In the genomic region with DNA sequence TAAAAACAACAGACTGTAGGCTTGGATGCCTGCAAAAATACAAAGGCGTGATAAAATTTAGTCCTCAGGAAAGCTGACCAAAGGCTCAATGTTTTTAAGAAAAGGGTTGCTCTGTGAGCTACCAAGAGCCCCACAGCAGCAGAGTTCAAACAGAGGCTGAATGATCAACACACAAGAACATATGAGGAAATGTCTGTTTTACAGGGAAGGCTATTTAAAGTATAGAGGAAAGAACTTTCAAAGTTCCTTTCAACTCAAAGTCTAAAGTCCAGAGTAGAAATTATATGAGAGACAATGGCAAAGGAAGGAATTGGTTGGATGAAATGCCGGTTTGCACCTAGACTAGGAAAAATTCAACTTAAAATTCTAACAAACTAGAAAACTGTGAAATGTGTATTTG, we compare ENCODE assay signal across 21 cellular contexts. TPM values are rescaled to one million over a fixed set of nuclear protein-coding genes. Genes with fewer than 3 reads are reported as not detected.
DNase-seq lines count a peak whose midpoint lies in the region; ATAC-seq and TF ChIP-seq lines count a peak whose summit lies in the region.
"Had no signal": no experiment of that assay in that cellular context is flagged by ENCODE, and none has a peak within 500 bp of the region (broad histone marks: within the 10 kb centered on the region; RNA-seq: fewer than 3 reads in every experiment).

No MANE protein-coding gene starts in this region.

- H3K9me3 ChIP-seq in DOHH2 (ENCODE audit: control insufficient read depth, insufficient read depth, low read length) (no peaks in the 10 kb centered on the region), SU-DHL-6 (ENCODE audit: insufficient read depth, low read length) (no peaks in the 10 kb centered on the region), mucosa of rectum (ENCODE audit: control insufficient read depth in 2 of 2, low read length in 2 of 2) (no peaks in the 10 kb centered on the region), BE2C (no peaks in the 10 kb centered on the region)
- H3K9me3 ChIP-seq: body of pancreas, vagina had no signal

- H3K4me3 ChIP-seq in DOHH2 (ENCODE audit: low read length) (peak overlapping the region; percentile 43; the same call in 1 of the 2 replicates), SU-DHL-6 (ENCODE audit: insufficient read depth, low read length, poor library complexity, severe bottlenecking) (no peak overlapping the region), mucosa of rectum (ENCODE audit: low read length in 2 of 2) (peak overlapping the region; percentile 35 to 56), BE2C (ENCODE audit: low read depth, low read length) (no peak overlapping the region), brain microvascular endothelial cell (ENCODE audit: low read depth, low read length) (no peak overlapping the region)
- H3K4me3 ChIP-seq: body of pancreas, vagina had no signal

- H3F3A ChIP-seq in DOHH2 (ENCODE audit: control insufficient read depth, insufficient read depth) = peaks cover 11% of the 10 kb centered on the region
- peaks cover 68% of the 10 kb centered on the region for H3F3A ChIP-seq in SU-DHL-6 (ENCODE audit: insufficient read depth)

- H3K4me1 ChIP-seq in DOHH2 (ENCODE audit: control insufficient read depth, low read length) (peaks cover 94% of the 10 kb centered on the region), mucosa of rectum (ENCODE audit: control insufficient read depth in 2 of 2, insufficient read depth in 2 of 2, low read length in 2 of 2) (peaks cover 12 to 36% of the 10 kb centered on the region in 2 donors), BE2C (no peaks in the 10 kb centered on the region)

- H4K20me1 ChIP-seq in DOHH2 (ENCODE audit: control insufficient read depth, insufficient read depth, low read depth, low read length) = peaks cover 12% of the 10 kb centered on the region
- peaks cover 10% of the 10 kb centered on the region; the same call in 1 of the 2 replicates for H4K20me1 ChIP-seq in SU-DHL-6 (ENCODE audit: low read depth, low read length)

- H3K9me2 ChIP-seq in DOHH2 (replicated peaks; ENCODE audit: control insufficient read depth, low read length) (no peaks in the 10 kb centered on the region), SU-DHL-6 (replicated peaks; ENCODE audit: insufficient read depth, low read length) (no peaks in the 10 kb centered on the region)

- in situ Hi-C loops in brain microvascular endothelial cell (cut with HindIII; ENCODE audit: low pct_ligation_motif_present, low sequenced_read_pairs) = no loop called here

- ATAC-seq in omental fat pad (ENCODE audit: low FRiP score) = no peak
- ATAC-seq: body of pancreas; naive thymus-derived CD8-positive, alpha-beta T cell had no signal

- DNase-seq in BE2C (no peak), T-helper 1 cell (no peak), brain microvascular endothelial cell (no peak), omental fat pad (ENCODE audit: low spot score) (no peak)
- DNase-seq: activated CD4-positive, alpha-beta T cell treated with anti-CD3 and anti-CD28 coated beads, Interleukin-2, amount 50 U/mL, for 4 hours; activated CD8-positive, alpha-beta memory T cell treated with anti-CD3 and anti-CD28 coated beads, Interleukin-2, amount 50 U/mL, for 48 hours; body of pancreas; CD4-positive, CD25-positive, alpha-beta regulatory T cell; cortex of kidney; DMS153; GF-D8; KBM-7; mesenchymal stem cell; naive thymus-derived CD8-positive, alpha-beta T cell; NCI-H1092 treated with DMSO at 0.1 percent for 48 hours; NCI-H2081 had no signal

- peaks cover 53% of the 10 kb centered on the region for H3K36me3 ChIP-seq in DOHH2 (ENCODE audit: control insufficient read depth, low read length)
- peaks cover 7% of the 10 kb centered on the region for H3K36me3 ChIP-seq in SU-DHL-6 (ENCODE audit: low read length)
- no peaks in the 10 kb centered on the region for H3K36me3 ChIP-seq in mucosa of rectum (ENCODE audit: control insufficient read depth in 2 of 2, insufficient read depth in 2 of 2, low read length in 2 of 2)
- no peaks in the 10 kb centered on the region for H3K36me3 ChIP-seq in BE2C
- no peaks in the 10 kb centered on the region for H3K36me3 ChIP-seq in brain microvascular endothelial cell (replicated peaks)
- H3K36me3 ChIP-seq: vagina had no signal

- H3K4me2 ChIP-seq in DOHH2 (ENCODE audit: low read length) (peak overlapping the region; percentile 56), SU-DHL-6 (ENCODE audit: low read depth, low read length, poor library complexity, severe bottlenecking) (peak overlapping the region; percentile 44)

- no peak overlapping the region for H2AFZ ChIP-seq in SU-DHL-6 (ENCODE audit: low read depth, low read length, severe bottlenecking)

- H3K79me2 ChIP-seq in DOHH2 (ENCODE audit: control insufficient read depth, low read length) = peaks cover 100% of the 10 kb centered on the region
- peaks cover 99% of the 10 kb centered on the region for H3K79me2 ChIP-seq in SU-DHL-6 (ENCODE audit: insufficient read depth, low read length)

- H3K27ac ChIP-seq in 22Rv1 (peak overlapping the region; percentile 25; the same call in 1 of the 2 replicates), DOHH2 (ENCODE audit: low read depth, low read length) (peak overlapping the region; percentile 24), SU-DHL-6 (ENCODE audit: low read depth, low read length) (peak overlapping the region; percentile 90), mucosa of rectum (ENCODE audit: low read depth in 2 of 2, low read length in 2 of 2) (peak overlapping the region; percentile 90 to 94), brain microvascular endothelial cell (no peak overlapping the region)
- H3K27ac ChIP-seq: vagina had no signal

- peak overlapping the region; percentile 20 for H3K9ac ChIP-seq in SU-DHL-6 (ENCODE audit: low read length)
- H3K9ac ChIP-seq in mucosa of rectum (ENCODE audit: low read depth in 1 of 2, low read length in 2 of 2) = peak overlapping the region; percentile 35 to 70

- H3K27me3 ChIP-seq in DOHH2 (ENCODE audit: control insufficient read depth, low read length) (no peaks in the 10 kb centered on the region), SU-DHL-6 (ENCODE audit: low read length) (no peaks in the 10 kb centered on the region), mucosa of rectum (ENCODE audit: control insufficient read depth in 2 of 2, insufficient read depth in 2 of 2, low read length in 2 of 2) (no peaks in the 10 kb centered on the region), BE2C (no peaks in the 10 kb centered on the region), brain microvascular endothelial cell (replicated peaks) (no peaks in the 10 kb centered on the region)
- H3K27me3 ChIP-seq: body of pancreas, vagina had no signal

- no peak for TF ChIP-seq CTCF in 22Rv1 (IDR thresholded peaks at IDR 0.05)
- no peak for TF ChIP-seq CTCF in DOHH2 (IDR thresholded peaks at IDR 0.05; ENCODE audit: low read depth, low read length, poor library complexity, severe bottlenecking)
- no peak for TF ChIP-seq CTCF in SU-DHL-6 (IDR thresholded peaks at IDR 0.05; ENCODE audit: insufficient read depth, low read length, poor library complexity, severe bottlenecking)
- TF ChIP-seq CTCF in BE2C (IDR thresholded peaks at IDR 0.05; ENCODE audit: low read depth, low read length) = no peak
- TF ChIP-seq CTCF in brain microvascular endothelial cell (IDR thresholded peaks at IDR 0.05; ENCODE audit: low read depth, low read length, missing control alignments) = no peak
- no peak for TF ChIP-seq CTCF in omental fat pad (IDR thresholded peaks at IDR 0.05)

RNA-seq across cellular contexts. Expression of gene CLSTN1, which starts 8.6 kb away (rescaled TPM):
- polyA plus RNA-seq in BE2C (2012; ENCODE audit: insufficient read depth, insufficient read length, low read depth) = 97.0 TPM
- 10 to 100 TPM; 28.3 to 41.0 (median 30.1) TPM for total RNA-seq in omental fat pad

Comparison
In these comparisons a context has a peak if more than half of its experiments do, and no peak if none do; other contexts are left out.
1. H3K4me3 ChIP-seq: peak in DOHH2 (single experiment) and mucosa of rectum (2 of 2); none in SU-DHL-6 (single experiment), BE2C (single experiment) and brain microvascular endothelial cell (single experiment).